Comparison of ENCODE assay signal across 26 cellular contexts in the genomic region with DNA sequence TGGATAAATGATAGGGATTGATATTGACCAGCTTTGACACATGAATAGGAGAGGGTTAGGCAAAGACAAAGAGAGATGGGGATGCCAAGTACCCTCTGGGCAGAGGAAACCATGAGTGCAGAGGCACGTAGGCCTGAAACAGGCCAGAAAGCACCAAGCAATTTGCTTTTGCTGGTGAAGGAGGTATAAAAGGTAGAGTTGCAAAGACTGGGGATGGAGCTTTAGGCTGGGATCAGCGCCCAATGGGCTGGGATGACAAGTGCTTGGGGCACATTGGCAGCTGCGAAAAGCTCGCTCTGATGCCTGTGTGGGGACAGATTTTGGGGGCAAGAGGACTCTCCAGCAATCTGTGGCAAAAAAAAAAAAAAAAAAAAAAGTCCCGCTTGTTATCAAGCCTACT.
DNase-seq lines count a peak whose midpoint lies in the region; ATAC-seq, FAIRE-seq and TF ChIP-seq lines count a peak whose summit lies in the region.
"Had no signal": no experiment of that assay in that cellular context is flagged by ENCODE, and none has a peak within 500 bp of the region (broad histone marks: within the 10 kb centered on the region; RNA-seq: fewer than 3 reads in every experiment).

No MANE protein-coding gene starts in this region.

- H3K4me3 Mint-ChIP-seq in astrocyte (ENCODE audit: unreplicated experiment) (peak overlapping the region; percentile 65), brain (no peak overlapping the region)
- H3K4me3 Mint-ChIP-seq: CD14-positive monocyte; CD4-positive, alpha-beta memory T cell; CD4-positive, CD25-positive, alpha-beta regulatory T cell; CD8-positive, alpha-beta memory T cell had no signal

- H3K9ac ChIP-seq in astrocyte (ENCODE audit: low read length): no peak overlapping the region
- H3K9ac ChIP-seq: BLaER1 had no signal

- H3K9me3 ChIP-seq in astrocyte (ENCODE audit: insufficient read depth, low read depth, low read length): no peaks in the 10 kb centered on the region
- H3K9me3 ChIP-seq: BE2C had no signal

- H3K4me3 ChIP-seq in astrocyte (ENCODE audit: insufficient read depth, low read depth, low read length): no peak overlapping the region
- H3K4me3 ChIP-seq: BLaER1, GM12878 had no signal

- ATAC-seq in HG02763 (IDR thresholded peaks at IDR 0.05; ENCODE audit: unreplicated experiment): no peak
- ATAC-seq: GM12878 had no signal

- no peaks in the 10 kb centered on the region for H3K79me2 ChIP-seq in astrocyte (ENCODE audit: insufficient read depth, low read length)

- no peaks in the 10 kb centered on the region for H3K9me3 Mint-ChIP-seq in astrocyte (ENCODE audit: unreplicated experiment)
- H3K9me3 Mint-ChIP-seq in brain: peaks cover 0 to 4% (median 2%) of the 10 kb centered on the region in 5 experiments
- H3K9me3 Mint-ChIP-seq: CD4-positive, CD25-positive, alpha-beta regulatory T cell; CD8-positive, alpha-beta memory T cell had no signal

- no peak overlapping the region for H2AFZ ChIP-seq in astrocyte (ENCODE audit: low read depth, low read length)

- no peak overlapping the region for H3K27ac ChIP-seq in astrocyte (ENCODE audit: low read depth, low read length)
- H3K27ac ChIP-seq: BLaER1 had no signal

- no peak for FAIRE-seq in astrocyte (lab: Jason Lieb, UNC)
- FAIRE-seq: A204.1, GM12878, GM12892, GM18507 had no signal

- H3K36me3 ChIP-seq in astrocyte (ENCODE audit: insufficient read depth, low read length): no peaks in the 10 kb centered on the region
- H3K36me3 ChIP-seq: BE2C, BLaER1 had no signal

- no peak for TF ChIP-seq CTCF in astrocyte (IDR thresholded peaks at IDR 0.05; ENCODE audit: insufficient read depth, low read depth, low read length)
- no peak for TF ChIP-seq CTCF in brain (conservative IDR thresholded peaks at IDR 0.05)

- no peaks in the 10 kb centered on the region for H3K4me1 Mint-ChIP-seq in astrocyte (ENCODE audit: low read depth, unreplicated experiment)
- peaks cover 19% of the 10 kb centered on the region for H3K4me1 Mint-ChIP-seq in brain
- H3K4me1 Mint-ChIP-seq: CD14-positive monocyte; CD4-positive, alpha-beta memory T cell; CD4-positive, CD25-positive, alpha-beta regulatory T cell; CD8-positive, alpha-beta memory T cell had no signal

- peaks cover 7% of the 10 kb centered on the region for H3K27me3 Mint-ChIP-seq in astrocyte (ENCODE audit: low read depth, unreplicated experiment)
- H3K27me3 Mint-ChIP-seq in brain: peaks cover 6% of the 10 kb centered on the region
- H3K27me3 Mint-ChIP-seq: CD4-positive, alpha-beta memory T cell; CD4-positive, CD25-positive, alpha-beta regulatory T cell; CD8-positive, alpha-beta memory T cell had no signal

- H3K27ac Mint-ChIP-seq in astrocyte (ENCODE audit: unreplicated experiment): no peak overlapping the region
- H3K27ac Mint-ChIP-seq in brain: peak overlapping the region in 4 of 5 experiments; percentile 0 to 18 (median 8)
- H3K27ac Mint-ChIP-seq: CD14-positive monocyte; CD4-positive, CD25-positive, alpha-beta regulatory T cell had no signal

- no peaks in the 10 kb centered on the region for H3K27me3 ChIP-seq in astrocyte (ENCODE audit: insufficient read depth, low read length)
- H3K27me3 ChIP-seq: BE2C, BLaER1 had no signal

- no peak overlapping the region for H3K4me2 ChIP-seq in astrocyte (ENCODE audit: low read length)
- H3K4me2 ChIP-seq: BLaER1 had no signal

- H3K36me3 Mint-ChIP-seq in astrocyte (ENCODE audit: low read depth, unreplicated experiment) (no peaks in the 10 kb centered on the region), brain (no peaks in the 10 kb centered on the region)
- H3K36me3 Mint-ChIP-seq: CD14-positive monocyte; CD4-positive, alpha-beta memory T cell; CD4-positive, CD25-positive, alpha-beta regulatory T cell had no signal

- H4K20me1 ChIP-seq in astrocyte (ENCODE audit: insufficient read depth, low read length): no peaks in the 10 kb centered on the region
- H4K20me1 ChIP-seq: BLaER1 had no signal

- DNase-seq in astrocyte (ENCODE audit: low read depth) (no peak), mesenteric fat pad (ENCODE audit: low spot score) (peak; percentile 62), HT-29 (ENCODE audit: low spot score) (no peak), T-helper 9 cell (no peak)
- DNase-seq: 8988T; ACHN; BE2C; C1 segment of cervical spinal cord; CD4-positive, alpha-beta memory T cell; CD4-positive, CD25-positive, alpha-beta regulatory T cell; CD8-positive, alpha-beta memory T cell; COR-L47; DMS 273 treated with DMSO at 0.1 percent for 48 hours; DMS53; DMS79; DND-41; EL; GDM1 had no signal

- H3K4me1 ChIP-seq in astrocyte (ENCODE audit: insufficient read depth, low read length): no peaks in the 10 kb centered on the region
- H3K4me1 ChIP-seq: BE2C had no signal
